Comparison of ENCODE assay signal across 1 cellular context in the genomic region with DNA sequence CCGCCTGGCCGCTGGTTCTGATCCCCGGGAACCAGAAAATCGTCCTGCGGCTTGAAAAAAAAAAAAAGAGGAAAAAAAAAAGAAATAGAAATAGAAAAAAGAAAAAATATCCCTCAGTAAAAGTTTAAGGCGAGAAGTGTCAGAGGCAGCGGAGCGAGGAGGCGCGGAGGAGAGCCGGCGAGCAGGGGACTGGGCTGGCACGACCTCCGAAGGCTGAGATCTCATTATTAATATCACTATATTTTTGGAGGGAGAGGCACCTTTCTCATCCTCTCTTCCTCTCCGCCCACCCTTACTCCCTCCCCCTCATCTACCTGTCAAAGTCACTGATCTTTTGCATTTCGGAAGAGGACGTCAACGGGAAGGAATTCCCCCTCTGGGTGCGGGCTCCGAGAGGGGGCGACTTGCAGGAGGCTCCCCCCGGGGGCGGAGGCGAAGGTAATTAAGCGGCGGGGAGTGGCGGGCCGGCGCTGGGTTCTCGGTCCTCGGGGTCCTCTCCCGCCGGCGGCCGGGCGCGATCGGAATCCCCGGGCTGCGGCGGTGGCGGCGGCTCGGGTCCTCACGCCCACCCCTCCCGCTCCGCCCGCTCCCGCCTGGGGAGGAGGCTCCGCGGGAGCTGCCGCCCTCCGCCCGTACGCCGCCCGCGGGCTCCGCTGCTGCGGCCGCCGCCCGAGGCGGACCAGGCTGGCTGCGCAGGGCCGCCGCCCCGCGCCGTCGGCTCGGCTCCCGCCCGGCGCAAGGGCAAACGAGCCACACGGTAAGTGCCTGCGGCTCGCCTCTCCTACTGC.
TF ChIP-seq lines count a peak whose summit lies in the region.

A gene (plus strand): TSS at position 337 of the 788 bp plus-strand sequence.

TF ChIP-seq in HEK293, 187 proteins besides CTCF, POLR2A, EP300 and RAD21 (continued from another document):
- TF ChIP-seq, protein P1, sequence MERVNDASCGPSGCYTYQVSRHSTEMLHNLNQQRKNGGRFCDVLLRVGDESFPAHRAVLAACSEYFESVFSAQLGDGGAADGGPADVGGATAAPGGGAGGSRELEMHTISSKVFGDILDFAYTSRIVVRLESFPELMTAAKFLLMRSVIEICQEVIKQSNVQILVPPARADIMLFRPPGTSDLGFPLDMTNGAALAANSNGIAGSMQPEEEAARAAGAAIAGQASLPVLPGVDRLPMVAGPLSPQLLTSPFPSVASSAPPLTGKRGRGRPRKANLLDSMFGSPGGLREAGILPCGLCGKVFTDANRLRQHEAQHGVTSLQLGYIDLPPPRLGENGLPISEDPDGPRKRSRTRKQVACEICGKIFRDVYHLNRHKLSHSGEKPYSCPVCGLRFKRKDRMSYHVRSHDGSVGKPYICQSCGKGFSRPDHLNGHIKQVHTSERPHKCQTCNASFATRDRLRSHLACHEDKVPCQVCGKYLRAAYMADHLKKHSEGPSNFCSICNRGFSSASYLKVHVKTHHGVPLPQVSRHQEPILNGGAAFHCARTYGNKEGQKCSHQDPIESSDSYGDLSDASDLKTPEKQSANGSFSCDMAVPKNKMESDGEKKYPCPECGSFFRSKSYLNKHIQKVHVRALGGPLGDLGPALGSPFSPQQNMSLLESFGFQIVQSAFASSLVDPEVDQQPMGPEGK (tag by site-specific recombination; IDR thresholded peaks at IDR 0.05), result 0 out of 2 replicates have a peak, but pooled peaks have one; percentile 32
- TF ChIP-seq, protein P2, sequence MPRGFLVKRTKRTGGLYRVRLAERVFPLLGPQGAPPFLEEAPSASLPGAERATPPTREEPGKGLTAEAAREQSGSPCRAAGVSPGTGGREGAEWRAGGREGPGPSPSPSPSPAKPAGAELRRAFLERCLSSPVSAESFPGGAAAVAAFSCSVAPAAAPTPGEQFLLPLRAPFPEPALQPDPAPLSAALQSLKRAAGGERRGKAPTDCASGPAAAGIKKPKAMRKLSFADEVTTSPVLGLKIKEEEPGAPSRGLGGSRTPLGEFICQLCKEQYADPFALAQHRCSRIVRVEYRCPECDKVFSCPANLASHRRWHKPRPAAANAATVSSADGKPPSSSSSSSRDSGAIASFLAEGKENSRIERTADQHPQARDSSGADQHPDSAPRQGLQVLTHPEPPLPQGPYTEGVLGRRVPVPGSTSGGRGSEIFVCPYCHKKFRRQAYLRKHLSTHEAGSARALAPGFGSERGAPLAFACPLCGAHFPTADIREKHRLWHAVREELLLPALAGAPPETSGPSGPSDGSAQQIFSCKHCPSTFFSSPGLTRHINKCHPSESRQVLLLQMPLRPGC (tag by site-specific recombination; IDR thresholded peaks at IDR 0.05), result no peak
- TF ChIP-seq ZNF529 (tag by site-specific recombination; IDR thresholded peaks at IDR 0.05; ENCODE audit: insufficient replicate concordance), result no peak
- TF ChIP-seq, protein P3, sequence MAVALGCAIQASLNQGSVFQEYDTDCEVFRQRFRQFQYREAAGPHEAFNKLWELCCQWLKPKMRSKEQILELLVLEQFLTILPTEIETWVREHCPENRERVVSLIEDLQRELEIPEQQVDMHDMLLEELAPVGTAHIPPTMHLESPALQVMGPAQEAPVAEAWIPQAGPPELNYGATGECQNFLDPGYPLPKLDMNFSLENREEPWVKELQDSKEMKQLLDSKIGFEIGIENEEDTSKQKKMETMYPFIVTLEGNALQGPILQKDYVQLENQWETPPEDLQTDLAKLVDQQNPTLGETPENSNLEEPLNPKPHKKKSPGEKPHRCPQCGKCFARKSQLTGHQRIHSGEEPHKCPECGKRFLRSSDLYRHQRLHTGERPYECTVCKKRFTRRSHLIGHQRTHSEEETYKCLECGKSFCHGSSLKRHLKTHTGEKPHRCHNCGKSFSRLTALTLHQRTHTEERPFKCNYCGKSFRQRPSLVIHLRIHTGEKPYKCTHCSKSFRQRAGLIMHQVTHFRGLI (tag by site-specific recombination; IDR thresholded peaks at IDR 0.05), result no peak
- peak; percentile 5; the same call in 1 of the 2 replicates for TF ChIP-seq ZNF654 (tag by site-specific recombination; IDR thresholded peaks at IDR 0.05; ENCODE audit: low read depth)
- TF ChIP-seq ZNF335 (tag by site-specific recombination; conservative IDR thresholded peaks at IDR 0.05), result peak; percentile 97
- no peak for TF ChIP-seq SALL2 (tag by site-specific recombination; IDR thresholded peaks at IDR 0.05; ENCODE audit: borderline replicate concordance)
- peak; percentile 79 for TF ChIP-seq GLIS2 (tag by site-specific recombination; IDR thresholded peaks at IDR 0.05)
- TF ChIP-seq ZSCAN30 (tag by site-specific recombination; IDR thresholded peaks at IDR 0.05), result no peak
- peak; percentile 70; the same call in 1 of the 2 replicates for TF ChIP-seq ZIC2 (tag by site-specific recombination; IDR thresholded peaks at IDR 0.05)
- TF ChIP-seq, protein P4, sequence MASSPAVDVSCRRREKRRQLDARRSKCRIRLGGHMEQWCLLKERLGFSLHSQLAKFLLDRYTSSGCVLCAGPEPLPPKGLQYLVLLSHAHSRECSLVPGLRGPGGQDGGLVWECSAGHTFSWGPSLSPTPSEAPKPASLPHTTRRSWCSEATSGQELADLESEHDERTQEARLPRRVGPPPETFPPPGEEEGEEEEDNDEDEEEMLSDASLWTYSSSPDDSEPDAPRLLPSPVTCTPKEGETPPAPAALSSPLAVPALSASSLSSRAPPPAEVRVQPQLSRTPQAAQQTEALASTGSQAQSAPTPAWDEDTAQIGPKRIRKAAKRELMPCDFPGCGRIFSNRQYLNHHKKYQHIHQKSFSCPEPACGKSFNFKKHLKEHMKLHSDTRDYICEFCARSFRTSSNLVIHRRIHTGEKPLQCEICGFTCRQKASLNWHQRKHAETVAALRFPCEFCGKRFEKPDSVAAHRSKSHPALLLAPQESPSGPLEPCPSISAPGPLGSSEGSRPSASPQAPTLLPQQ (tag by site-specific recombination; IDR thresholded peaks at IDR 0.05), result no peak
- TF ChIP-seq, protein P5, sequence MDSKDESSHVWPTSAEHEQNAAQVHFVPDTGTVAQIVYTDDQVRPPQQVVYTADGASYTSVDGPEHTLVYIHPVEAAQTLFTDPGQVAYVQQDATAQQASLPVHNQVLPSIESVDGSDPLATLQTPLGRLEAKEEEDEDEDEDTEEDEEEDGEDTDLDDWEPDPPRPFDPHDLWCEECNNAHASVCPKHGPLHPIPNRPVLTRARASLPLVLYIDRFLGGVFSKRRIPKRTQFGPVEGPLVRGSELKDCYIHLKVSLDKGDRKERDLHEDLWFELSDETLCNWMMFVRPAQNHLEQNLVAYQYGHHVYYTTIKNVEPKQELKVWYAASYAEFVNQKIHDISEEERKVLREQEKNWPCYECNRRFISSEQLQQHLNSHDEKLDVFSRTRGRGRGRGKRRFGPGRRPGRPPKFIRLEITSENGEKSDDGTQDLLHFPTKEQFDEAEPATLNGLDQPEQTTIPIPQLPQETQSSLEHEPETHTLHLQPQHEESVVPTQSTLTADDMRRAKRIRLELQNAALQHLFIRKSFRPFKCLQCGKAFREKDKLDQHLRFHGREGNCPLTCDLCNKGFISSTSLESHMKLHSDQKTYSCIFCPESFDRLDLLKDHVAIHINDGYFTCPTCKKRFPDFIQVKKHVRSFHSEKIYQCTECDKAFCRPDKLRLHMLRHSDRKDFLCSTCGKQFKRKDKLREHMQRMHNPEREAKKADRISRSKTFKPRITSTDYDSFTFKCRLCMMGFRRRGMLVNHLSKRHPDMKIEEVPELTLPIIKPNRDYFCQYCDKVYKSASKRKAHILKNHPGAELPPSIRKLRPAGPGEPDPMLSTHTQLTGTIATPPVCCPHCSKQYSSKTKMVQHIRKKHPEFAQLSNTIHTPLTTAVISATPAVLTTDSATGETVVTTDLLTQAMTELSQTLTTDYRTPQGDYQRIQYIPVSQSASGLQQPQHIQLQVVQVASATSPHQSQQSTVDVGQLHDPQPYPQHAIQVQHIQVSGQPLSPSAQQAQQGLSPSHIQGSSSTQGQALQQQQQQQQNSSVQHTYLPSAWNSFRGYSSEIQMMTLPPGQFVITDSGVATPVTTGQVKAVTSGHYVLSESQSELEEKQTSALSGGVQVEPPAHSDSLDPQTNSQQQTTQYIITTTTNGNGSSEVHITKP (tag by site-specific recombination; IDR thresholded peaks at IDR 0.05), result 0 out of 2 replicates have a peak, but pooled peaks have one; percentile 28
- TF ChIP-seq GLIS1 (tag by site-specific recombination; IDR thresholded peaks at IDR 0.05), result peak; percentile 96
TF ChIP-seq in HEK293: peak in this region for 15.
